Comparison of ENCODE assay signal across 18 cellular contexts in genomic region chr5:119449882-119450281, GRCh38.
"Had no signal": no experiment of that assay in that cellular context is flagged by ENCODE, and none has a peak within 500 bp of the region (broad histone marks: within the 10 kb centered on the region; RNA-seq: fewer than 3 reads in every experiment).

No MANE protein-coding gene starts in this region.

- H3K27ac ChIP-seq: coronary artery, lower lobe of right lung, psoas muscle, skin epidermis, suprapubic skin, transverse colon, upper lobe of right lung, vagina had no signal

- H3K9me3 Mint-ChIP-seq: effector memory CD8-positive, alpha-beta T cell; natural killer cell treated with Interleukin-12 subunit alpha and Interleukin-12 subunit beta and Interleukin-15 and Interleukin-18, amount 100 ng/mL, for 72 hours; stimulated activated naive CD8-positive, alpha-beta T cell treated with anti-CD3 and anti-CD28 coated beads, Interleukin-15, amount 100 ng/mL, for 72 hours had no signal

- H3K4me3 Mint-ChIP-seq: natural killer cell treated with Interleukin-12 subunit alpha and Interleukin-12 subunit beta and Interleukin-15 and Interleukin-18, amount 100 ng/mL, for 72 hours; stimulated activated naive CD8-positive, alpha-beta T cell treated with anti-CD3 and anti-CD28 coated beads, Interleukin-15, amount 100 ng/mL, for 72 hours had no signal

- H3K27me3 ChIP-seq: spleen, suprapubic skin, transverse colon, upper lobe of right lung, vagina had no signal

- H3K27ac Mint-ChIP-seq: effector memory CD8-positive, alpha-beta T cell; natural killer cell treated with Interleukin-12 subunit alpha and Interleukin-12 subunit beta and Interleukin-15 and Interleukin-18, amount 100 ng/mL, for 72 hours; stimulated activated naive CD8-positive, alpha-beta T cell treated with anti-CD3 and anti-CD28 coated beads, Interleukin-15, amount 100 ng/mL, for 72 hours had no signal

- H3K4me3 ChIP-seq: coronary artery, lower lobe of right lung, psoas muscle, skin epidermis, spleen, suprapubic skin, transverse colon, upper lobe of right lung, vagina had no signal

- H3K36me3 Mint-ChIP-seq: natural killer cell treated with Interleukin-12 subunit alpha and Interleukin-12 subunit beta and Interleukin-15 and Interleukin-18, amount 100 ng/mL, for 72 hours had no signal

- H3K27me3 Mint-ChIP-seq: stimulated activated naive CD8-positive, alpha-beta T cell treated with anti-CD3 and anti-CD28 coated beads, Interleukin-15, amount 100 ng/mL, for 72 hours had no signal

- DNase-seq: effector memory CD8-positive, alpha-beta T cell; head of caudate nucleus; left ventricle myocardium superior; lower lobe of right lung; nucleus accumbens; psoas muscle; right cardiac atrium; spleen; stimulated activated CD4-positive, alpha-beta T cell treated with anti-CD3 and anti-CD28 coated beads, Interleukin-4, amount 100 ng/mL, for 4 hours; stimulated activated naive CD4-positive, alpha-beta T cell; stimulated activated naive CD8-positive, alpha-beta T cell treated with anti-CD3 and anti-CD28 coated beads, Interleukin-15, amount 100 ng/mL, for 72 hours; transverse colon; upper lobe of right lung had no signal

- ATAC-seq: effector memory CD8-positive, alpha-beta T cell; left ventricle myocardium superior; lower lobe of right lung; natural killer cell treated with Interleukin-12 subunit alpha and Interleukin-12 subunit beta and Interleukin-15 and Interleukin-18, amount 100 ng/mL, for 72 hours; psoas muscle; right cardiac atrium; stimulated activated naive CD8-positive, alpha-beta T cell treated with anti-CD3 and anti-CD28 coated beads, Interleukin-15, amount 100 ng/mL, for 72 hours; upper lobe of right lung had no signal
